Comparison of ENCODE assay signal across 2 cellular contexts in genomic region chr17:82063424-82064415, GRCh38.
TF ChIP-seq lines count a peak whose summit lies in the region.

No MANE protein-coding gene starts in this region.

TF ChIP-seq in SK-N-SH, 30 proteins besides CTCF, POLR2A, EP300 and RAD21 (continued from another document):
- no peak for TF ChIP-seq RXRA (IDR thresholded peaks at IDR 0.05; ENCODE audit: borderline replicate concordance, low read depth)
- TF ChIP-seq ELF1 (IDR thresholded peaks at IDR 0.05) = no peak
- TF ChIP-seq FOXM1 (IDR thresholded peaks at IDR 0.05; ENCODE audit: low read depth) = no peak
- no peak for TF ChIP-seq FOXJ3 (CRISPR knock-in tag; IDR thresholded peaks at IDR 0.05)
TF ChIP-seq in SK-N-SH: peak in this region for 0.

TF ChIP-seq in SK-N-SH treated with all-trans-retinoic acid at 6 μM for 48 hours, 23 proteins besides CTCF, POLR2A, EP300 and RAD21 (continued from another document):
- TF ChIP-seq ZNF70 (CRISPR knock-in tag; IDR thresholded peaks at IDR 0.05) = no peak
- no peak for TF ChIP-seq ZFP3 (CRISPR knock-in tag; IDR thresholded peaks at IDR 0.05)
- TF ChIP-seq, protein P1, sequence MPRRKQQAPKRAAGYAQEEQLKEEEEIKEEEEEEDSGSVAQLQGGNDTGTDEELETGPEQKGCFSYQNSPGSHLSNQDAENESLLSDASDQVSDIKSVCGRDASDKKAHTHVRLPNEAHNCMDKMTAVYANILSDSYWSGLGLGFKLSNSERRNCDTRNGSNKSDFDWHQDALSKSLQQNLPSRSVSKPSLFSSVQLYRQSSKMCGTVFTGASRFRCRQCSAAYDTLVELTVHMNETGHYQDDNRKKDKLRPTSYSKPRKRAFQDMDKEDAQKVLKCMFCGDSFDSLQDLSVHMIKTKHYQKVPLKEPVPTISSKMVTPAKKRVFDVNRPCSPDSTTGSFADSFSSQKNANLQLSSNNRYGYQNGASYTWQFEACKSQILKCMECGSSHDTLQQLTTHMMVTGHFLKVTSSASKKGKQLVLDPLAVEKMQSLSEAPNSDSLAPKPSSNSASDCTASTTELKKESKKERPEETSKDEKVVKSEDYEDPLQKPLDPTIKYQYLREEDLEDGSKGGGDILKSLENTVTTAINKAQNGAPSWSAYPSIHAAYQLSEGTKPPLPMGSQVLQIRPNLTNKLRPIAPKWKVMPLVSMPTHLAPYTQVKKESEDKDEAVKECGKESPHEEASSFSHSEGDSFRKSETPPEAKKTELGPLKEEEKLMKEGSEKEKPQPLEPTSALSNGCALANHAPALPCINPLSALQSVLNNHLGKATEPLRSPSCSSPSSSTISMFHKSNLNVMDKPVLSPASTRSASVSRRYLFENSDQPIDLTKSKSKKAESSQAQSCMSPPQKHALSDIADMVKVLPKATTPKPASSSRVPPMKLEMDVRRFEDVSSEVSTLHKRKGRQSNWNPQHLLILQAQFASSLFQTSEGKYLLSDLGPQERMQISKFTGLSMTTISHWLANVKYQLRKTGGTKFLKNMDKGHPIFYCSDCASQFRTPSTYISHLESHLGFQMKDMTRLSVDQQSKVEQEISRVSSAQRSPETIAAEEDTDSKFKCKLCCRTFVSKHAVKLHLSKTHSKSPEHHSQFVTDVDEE (CRISPR knock-in tag; IDR thresholded peaks at IDR 0.05) = no peak
- TF ChIP-seq, protein P2, sequence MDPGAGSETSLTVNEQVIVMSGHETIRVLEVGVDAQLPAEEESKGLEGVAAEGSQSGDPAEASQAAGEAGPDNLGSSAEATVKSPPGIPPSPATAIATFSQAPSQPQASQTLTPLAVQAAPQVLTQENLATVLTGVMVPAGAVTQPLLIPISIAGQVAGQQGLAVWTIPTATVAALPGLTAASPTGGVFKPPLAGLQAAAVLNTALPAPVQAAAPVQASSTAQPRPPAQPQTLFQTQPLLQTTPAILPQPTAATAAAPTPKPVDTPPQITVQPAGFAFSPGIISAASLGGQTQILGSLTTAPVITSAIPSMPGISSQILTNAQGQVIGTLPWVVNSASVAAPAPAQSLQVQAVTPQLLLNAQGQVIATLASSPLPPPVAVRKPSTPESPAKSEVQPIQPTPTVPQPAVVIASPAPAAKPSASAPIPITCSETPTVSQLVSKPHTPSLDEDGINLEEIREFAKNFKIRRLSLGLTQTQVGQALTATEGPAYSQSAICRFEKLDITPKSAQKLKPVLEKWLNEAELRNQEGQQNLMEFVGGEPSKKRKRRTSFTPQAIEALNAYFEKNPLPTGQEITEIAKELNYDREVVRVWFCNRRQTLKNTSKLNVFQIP (CRISPR knock-in tag; IDR thresholded peaks at IDR 0.05; ENCODE audit: borderline replicate concordance, low read depth) = no peak
